Comparison of ENCODE assay signal across 9 cellular contexts in genomic region chr15:72342385-72342784, GRCh38. TPM values are rescaled to one million over a fixed set of nuclear protein-coding genes. Genes with fewer than 3 reads are reported as not detected.
DNase-seq lines count a peak whose midpoint lies in the region; ATAC-seq and TF ChIP-seq lines count a peak whose summit lies in the region.
"Had no signal": no experiment of that assay in that cellular context is flagged by ENCODE, and none has a peak within 500 bp of the region (broad histone marks: within the 10 kb centered on the region; RNA-seq: fewer than 3 reads in every experiment).

No MANE protein-coding gene starts in this region.

- H3K9me3 ChIP-seq in liver (ENCODE audit: control insufficient read depth in 4 of 4, low read length in 3 of 4) = no peaks in the 10 kb centered on the region
- H3K9me3 ChIP-seq: BLaER1 had no signal

- peak; percentile 11 for TF ChIP-seq CTCF in liver (IDR thresholded peaks at IDR 0.05; ENCODE audit: low read depth, low read length, missing input control)

- no peaks in the 10 kb centered on the region for H3K27me3 ChIP-seq in liver (ENCODE audit: control insufficient read depth in 4 of 4, insufficient read depth in 4 of 4, low read length in 3 of 4)
- H3K27me3 ChIP-seq: BLaER1 had no signal

- H3K4me1 ChIP-seq in liver (ENCODE audit: control insufficient read depth in 4 of 4, insufficient read depth in 4 of 4, low read length in 3 of 4) = no peaks in the 10 kb centered on the region
- H3K4me1 ChIP-seq: BLaER1 had no signal

- H3K36me3 ChIP-seq in liver (ENCODE audit: control insufficient read depth in 4 of 4, insufficient read depth in 3 of 4, low read depth in 1 of 4, low read length in 3 of 4) = peaks cover 10 to 54% (median 33%) of the 10 kb centered on the region in 4 donors

- H3K27ac ChIP-seq in liver (ENCODE audit: low read depth in 1 of 2, low read length in 2 of 2) = no peak overlapping the region
- H3K27ac ChIP-seq: BLaER1 had no signal

- peak; percentile 52 to 59 for TF ChIP-seq RAD21 in liver (IDR thresholded peaks at IDR 0.05)

- peak; percentile 0 for DNase-seq in DMS79 treated with DMSO at 0.1 percent for 48 hours (lab: John Stamatoyannopoulos, UW)
- DNase-seq in DMS79 (lab: John Stamatoyannopoulos, UW) = no peak
- DNase-seq in MV-4-11 (lab: John Stamatoyannopoulos, UW) = peak; percentile 59
- peak; percentile 41 for DNase-seq in activated naive CD4-positive, alpha-beta T cell treated with anti-CD3 and anti-CD28 coated beads, Interleukin-2, amount 50 U/mL, for 16 hours

- WGBS in liver = 78% methylated on average over 11 of the region's 11 CpGs

- H3K9ac ChIP-seq in liver (ENCODE audit: low read depth in 1 of 2, low read length in 2 of 2) = no peak overlapping the region
- H3K9ac ChIP-seq: BLaER1 had no signal

- no peak overlapping the region for H3K4me3 ChIP-seq in liver (ENCODE audit: low read depth in 1 of 3, low read length in 3 of 3)
- H3K4me3 ChIP-seq: BLaER1 had no signal

- ATAC-seq in HG03039 (IDR thresholded peaks at IDR 0.05; ENCODE audit: unreplicated experiment) (no peak), GM18858 (IDR thresholded peaks at IDR 0.05; ENCODE audit: unreplicated experiment) (no peak), GM21825 (IDR thresholded peaks at IDR 0.05; ENCODE audit: unreplicated experiment) (no peak)

TF ChIP-seq in liver, 16 proteins besides CTCF, POLR2A, EP300 and RAD21:
- TF ChIP-seq GABPA (IDR thresholded peaks at IDR 0.05 in 1 of 2, conservative IDR thresholded peaks at IDR 0.05 in 1 of 2) (no peak), ZBTB33 (IDR thresholded peaks at IDR 0.05) (no peak), YY1 (IDR thresholded peaks at IDR 0.05) (no peak), EGR1 (IDR thresholded peaks at IDR 0.05; ENCODE audit: low read depth in 2 of 2) (no peak), SP1 (IDR thresholded peaks at IDR 0.05) (no peak), ATF3 (IDR thresholded peaks at IDR 0.05) (no peak), FOXA2 (IDR thresholded peaks at IDR 0.05) (no peak), FOXA1 (IDR thresholded peaks at IDR 0.05) (no peak), JUND (IDR thresholded peaks at IDR 0.05) (no peak), TAF1 (conservative IDR thresholded peaks at IDR 0.05) (no peak), REST (IDR thresholded peaks at IDR 0.05) (no peak), NR2F2 (IDR thresholded peaks at IDR 0.05) (no peak)

RNA-seq across cellular contexts. Expression of gene CELF6, which starts 22.4 kb away (rescaled TPM):
- under 1 TPM; 0.14 to 0.92 TPM for total RNA-seq in liver
- polyA plus RNA-seq in liver = under 1 TPM; 0.10 to 0.74 TPM

RNA-seq across cellular contexts. Expression of gene HEXA, which starts 33.4 kb away (rescaled TPM):
- 10 to 100 TPM; 38.1 to 42.9 TPM for total RNA-seq in liver
- polyA plus RNA-seq in liver = 10 to 100 TPM; 62.5 to 69.0 TPM

RNA-seq across cellular contexts. Expression of gene TMEM202, which starts 55.7 kb away (rescaled TPM):
- not detected for total RNA-seq in liver
- not detected for polyA plus RNA-seq in liver
